1 cellular context compared by ENCODE assay signal in the genomic region with DNA sequence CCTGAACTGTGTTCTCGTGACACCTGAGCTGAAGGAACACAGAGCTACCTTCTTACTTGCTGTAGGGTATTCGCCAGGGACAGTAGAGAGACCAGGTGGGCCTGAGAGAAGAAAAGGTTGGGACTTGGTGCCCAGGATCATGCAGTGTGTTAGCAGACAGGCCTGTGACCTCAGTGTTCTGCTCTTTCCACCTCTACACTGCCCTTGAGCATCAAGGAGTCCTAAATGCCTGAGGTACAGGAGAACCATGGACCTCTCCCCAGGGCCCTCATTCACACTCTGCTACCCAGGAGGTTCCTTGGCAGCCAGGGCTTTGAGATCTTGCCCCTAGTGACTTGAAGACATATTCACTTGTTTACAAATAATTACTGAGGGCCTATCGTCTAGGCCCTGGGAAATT.
TF ChIP-seq lines count a peak whose summit lies in the region.

No MANE protein-coding gene starts in this region.

TF ChIP-seq in IMR-90, 13 proteins besides CTCF, POLR2A, EP300 and RAD21:
- TF ChIP-seq MAFK (IDR thresholded peaks at IDR 0.05; ENCODE audit: low read depth, low read length), result no peak
- TF ChIP-seq RCOR1 (IDR thresholded peaks at IDR 0.05; ENCODE audit: insufficient replicate concordance, low read length), result no peak
- TF ChIP-seq ELK1 (IDR thresholded peaks at IDR 0.05; ENCODE audit: borderline replicate concordance, low read depth, low read length), result no peak
- no peak for TF ChIP-seq SMC3 (IDR thresholded peaks at IDR 0.05; ENCODE audit: low read depth, low read length)
- no peak for TF ChIP-seq RFX5 (IDR thresholded peaks at IDR 0.05; ENCODE audit: low read depth, low read length)
- TF ChIP-seq CHD1 (IDR thresholded peaks at IDR 0.05; ENCODE audit: low read depth, low read length), result no peak
- no peak for TF ChIP-seq FOS (IDR thresholded peaks at IDR 0.05; ENCODE audit: low read depth, low read length)
- no peak for TF ChIP-seq MAZ (IDR thresholded peaks at IDR 0.05; ENCODE audit: borderline replicate concordance, low read depth, low read length)
- no peak for TF ChIP-seq BHLHE40 (IDR thresholded peaks at IDR 0.05; ENCODE audit: low read depth, low read length)
- no peak for TF ChIP-seq USF2 (IDR thresholded peaks at IDR 0.05; ENCODE audit: low read depth, low read length)
- no peak for TF ChIP-seq NFE2L2 (IDR thresholded peaks at IDR 0.05; ENCODE audit: low read depth, low read length)
- TF ChIP-seq CEBPB (IDR thresholded peaks at IDR 0.05; ENCODE audit: low read depth, low read length), result no peak
- no peak for TF ChIP-seq MXI1 (IDR thresholded peaks at IDR 0.05; ENCODE audit: borderline replicate concordance, low read depth, low read length)
